ENCODE assay signal across 26 cellular contexts in the genomic region with DNA sequence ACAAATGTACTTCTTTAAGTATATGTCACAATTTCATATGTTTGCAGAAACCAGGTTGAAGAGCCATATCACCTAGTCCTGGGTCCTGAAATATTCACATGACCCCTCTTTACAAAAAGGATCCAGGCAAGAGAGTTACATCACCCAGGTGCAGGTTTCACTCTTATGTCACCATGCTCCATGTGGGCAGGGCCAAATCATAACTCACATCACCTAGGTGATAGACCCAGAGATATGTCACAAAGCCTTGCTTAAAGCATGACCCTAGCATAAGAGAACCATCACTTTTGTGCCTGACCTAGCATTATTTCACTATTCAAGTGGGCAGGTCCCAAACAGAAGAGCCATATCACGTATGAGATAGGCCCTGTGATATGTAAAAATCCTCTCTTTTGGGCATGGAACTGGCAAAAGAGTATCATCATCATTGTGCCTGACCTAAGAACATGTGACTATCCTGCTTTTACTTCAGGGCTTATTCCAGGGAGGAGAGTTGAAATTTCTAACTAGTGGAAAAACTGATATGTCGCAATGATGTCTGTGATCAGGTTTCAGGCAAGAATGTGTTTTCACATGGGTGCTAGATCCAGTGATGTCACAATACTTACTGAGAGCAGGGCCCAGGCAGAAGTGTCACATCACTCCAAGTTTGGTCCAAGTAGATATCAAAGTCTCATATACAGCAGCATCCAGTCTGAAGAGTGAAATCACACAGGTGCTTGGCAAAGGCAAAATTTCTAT.
DNase-seq lines count a peak whose midpoint lies in the region; ATAC-seq and TF ChIP-seq lines count a peak whose summit lies in the region.
"Had no signal": no experiment of that assay in that cellular context is flagged by ENCODE, and none has a peak within 500 bp of the region (broad histone marks: within the 10 kb centered on the region; RNA-seq: fewer than 3 reads in every experiment).

No MANE protein-coding gene starts in this region.

- H3K9me3 ChIP-seq in right atrium auricular region = no peaks in the 10 kb centered on the region
- H3K9me3 ChIP-seq: MG63, SJCRH30, thoracic aorta had no signal

- DNase-seq in AG04449 (ENCODE audit: low read depth, low spot score) (peak; percentile 55), EL (peak; percentile 44), T1000 (lab: John Stamatoyannopoulos, UW) (peak; percentile 0), fibroblast of pulmonary artery (ENCODE audit: low read depth) (peak; percentile 81), right atrium auricular region (ENCODE audit: low spot score) (no peak), DMS79 (lab: John Stamatoyannopoulos, UW) (no peak), T-helper 9 cell (no peak)
- DNase-seq: activated CD4-positive, alpha-beta T cell treated with anti-CD3 and anti-CD28 coated beads, Interleukin-2, amount 50 U/mL, for 48 hours; activated CD4-positive, CD25-positive, alpha-beta regulatory T cell; activated naive CD8-positive, alpha-beta T cell treated with anti-CD3 and anti-CD28 coated beads, Interleukin-2, amount 10 ng/mL, durations not matched to agents 7 days and 5 days; cerebellar nuclear complex; dorsolateral prefrontal cortex; GOT3; KBM-7; MG63; NCI-H1105 treated with DMSO at 0.1 percent for 48 hours; NCI-H2081 treated with DMSO at 0.1 percent for 48 hours; NCI-H226; posterior cingulate gyrus; SJCRH30; stimulated activated CD4-positive, alpha-beta T cell treated with anti-CD3 and anti-CD28 coated beads, Interleukin-15, amount 100 ng/mL, for 24 hours; stimulated activated naive CD4-positive, alpha-beta T cell had no signal

- CTCF ChIA-PET in AG04449 (lab: Yijun Ruan, JAX) = no interaction called here

- H3K27ac ChIP-seq in right atrium auricular region = no peak overlapping the region
- H3K27ac ChIP-seq: dorsolateral prefrontal cortex, neural progenitor cell, SJCRH30, thoracic aorta had no signal

- no peaks in the 10 kb centered on the region for H3K27me3 ChIP-seq in right atrium auricular region
- H3K27me3 ChIP-seq: dorsolateral prefrontal cortex, MG63, neural progenitor cell, SJCRH30 had no signal

- H3K36me3 ChIP-seq in right atrium auricular region = no peaks in the 10 kb centered on the region
- H3K36me3 ChIP-seq: MG63, neural progenitor cell, SJCRH30, thoracic aorta had no signal

- POLR2A ChIA-PET in AG04449 (lab: Yijun Ruan, JAX) = no interaction called here

- no peaks in the 10 kb centered on the region for H3K4me1 ChIP-seq in right atrium auricular region
- H3K4me1 ChIP-seq: neural progenitor cell, SJCRH30 had no signal

- H3K4me3 ChIP-seq in AG04449 (ENCODE audit: low read depth, low read length) (no peak overlapping the region), fibroblast of pulmonary artery (replicated peaks; ENCODE audit: low read depth, low read length) (no peak overlapping the region), right atrium auricular region (no peak overlapping the region)
- H3K4me3 ChIP-seq: dorsolateral prefrontal cortex, MG63, neural progenitor cell, SJCRH30, thoracic aorta had no signal

- TF ChIP-seq CTCF in AG04449 (IDR thresholded peaks at IDR 0.05; ENCODE audit: insufficient read depth, low read length, missing control alignments) (no peak), fibroblast of pulmonary artery (IDR thresholded peaks at IDR 0.05; ENCODE audit: low read length, missing control alignments) (no peak), right atrium auricular region (IDR thresholded peaks at IDR 0.05) (no peak)

- ATAC-seq in HG03097 (IDR thresholded peaks at IDR 0.05; ENCODE audit: low FRiP score, unreplicated experiment) = no peak
- ATAC-seq: sciatic nerve had no signal

Comparison
In these comparisons a context has a peak if more than half of its experiments do, and no peak if none do; other contexts are left out.
1. DNase-seq: peak in AG04449 (single experiment), EL (single experiment), T1000 (single experiment) and fibroblast of pulmonary artery (single experiment); none in right atrium auricular region (single experiment), DMS79 (single experiment) and T-helper 9 cell (single experiment).